25 cellular contexts compared by ENCODE assay signal in genomic region chr5:137492321-137492720, GRCh38. TPM values are rescaled to one million over a fixed set of nuclear protein-coding genes. Genes with fewer than 3 reads are reported as not detected.
DNase-seq lines count a peak whose midpoint lies in the region; ATAC-seq and TF ChIP-seq lines count a peak whose summit lies in the region.
"Had no signal": no experiment of that assay in that cellular context is flagged by ENCODE, and none has a peak within 500 bp of the region (broad histone marks: within the 10 kb centered on the region; RNA-seq: fewer than 3 reads in every experiment).

No MANE protein-coding gene starts in this region.

- H3K4me1 Mint-ChIP-seq in HFFc6 (ENCODE audit: low read depth) (peaks cover 78% of the 10 kb centered on the region), neural progenitor cell (peaks cover 8% of the 10 kb centered on the region)
- H3K4me1 Mint-ChIP-seq: activated naive CD8-positive, alpha-beta T cell treated with anti-CD3 and anti-CD28 coated beads, Interleukin-2, amount 10 ng/mL, durations not matched to agents 7 days and 5 days; stimulated activated memory B cell treated with anti-CD40 and anti-IgM and Interleukin-4, amounts not matched to agents 10 μg/mL and 1 μg/mL and 100 μg/mL, for 72 hours; WTC11 had no signal

- no peak for ATAC-seq in HG02759 (IDR thresholded peaks at IDR 0.05; ENCODE audit: unreplicated experiment)
- ATAC-seq: gastroesophageal sphincter; stimulated activated memory B cell treated with anti-CD40 and anti-IgM and Interleukin-4, amounts not matched to agents 10 μg/mL and 1 μg/mL and 100 μg/mL, for 72 hours; WTC11 had no signal

- H3K36me3 ChIP-seq in ACC112 (ENCODE audit: insufficient read depth, low read length), result no peaks in the 10 kb centered on the region
- no peaks in the 10 kb centered on the region for H3K36me3 ChIP-seq in brain microvascular endothelial cell (replicated peaks)
- no peaks in the 10 kb centered on the region for H3K36me3 ChIP-seq in neural progenitor cell
- H3K36me3 ChIP-seq: BLaER1 treated with 17β-estradiol and CSF1 and Interleukin-3, amounts not matched to agents 10 nM and 100 nM; gastroesophageal sphincter had no signal

- TF ChIP-seq CTCF in HFFc6 (IDR thresholded peaks at IDR 0.05), result no peak
- no peak for TF ChIP-seq CTCF in brain microvascular endothelial cell (IDR thresholded peaks at IDR 0.05; ENCODE audit: low read depth, low read length, missing control alignments)
- TF ChIP-seq CTCF in neural progenitor cell (IDR thresholded peaks at IDR 0.05), result no peak

- H4K20me1 ChIP-seq in neural progenitor cell (ENCODE audit: low read depth), result no peaks in the 10 kb centered on the region
- H4K20me1 ChIP-seq: BLaER1 treated with 17β-estradiol and CSF1 and Interleukin-3, amounts not matched to agents 10 nM and 100 nM had no signal

- H3K9me3 Mint-ChIP-seq in HFFc6 (no peaks in the 10 kb centered on the region), neural progenitor cell (no peaks in the 10 kb centered on the region)
- H3K9me3 Mint-ChIP-seq: activated naive CD8-positive, alpha-beta T cell treated with anti-CD3 and anti-CD28 coated beads, Interleukin-2, amount 10 ng/mL, durations not matched to agents 7 days and 5 days; stimulated activated memory B cell treated with anti-CD40 and anti-IgM and Interleukin-4, amounts not matched to agents 10 μg/mL and 1 μg/mL and 100 μg/mL, for 72 hours; WTC11 had no signal

- no peak overlapping the region for H3K4me2 ChIP-seq in neural progenitor cell
- H3K4me2 ChIP-seq: BLaER1 treated with 17β-estradiol and CSF1 and Interleukin-3, amounts not matched to agents 10 nM and 100 nM; smooth muscle cell had no signal

- no peak overlapping the region for H3K4me3 ChIP-seq in ACC112 (ENCODE audit: low read depth, low read length)
- H3K4me3 ChIP-seq in brain microvascular endothelial cell (ENCODE audit: low read depth, low read length), result no peak overlapping the region
- no peak overlapping the region for H3K4me3 ChIP-seq in neural progenitor cell
- H3K4me3 ChIP-seq: BLaER1 treated with 17β-estradiol and CSF1 and Interleukin-3, amounts not matched to agents 10 nM and 100 nM; gastroesophageal sphincter; smooth muscle cell; testis had no signal

- H3K27ac Mint-ChIP-seq in HFFc6 (peak overlapping the region; percentile 84), neural progenitor cell (no peak overlapping the region)
- H3K27ac Mint-ChIP-seq: activated naive CD8-positive, alpha-beta T cell treated with anti-CD3 and anti-CD28 coated beads, Interleukin-2, amount 10 ng/mL, durations not matched to agents 7 days and 5 days; stimulated activated memory B cell treated with anti-CD40 and anti-IgM and Interleukin-4, amounts not matched to agents 10 μg/mL and 1 μg/mL and 100 μg/mL, for 72 hours; WTC11 had no signal

- in situ Hi-C loops in brain microvascular endothelial cell (cut with HindIII; ENCODE audit: low pct_ligation_motif_present, low sequenced_read_pairs), result loop anchor here (10.0 kb wide), 1 partner anchor 148 kb away; no protein-coding TSS in a partner anchor

- no peaks in the 10 kb centered on the region for H3K9me3 ChIP-seq in neural progenitor cell (ENCODE audit: low read depth)
- H3K9me3 ChIP-seq: BLaER1 treated with 17β-estradiol and CSF1 and Interleukin-3, amounts not matched to agents 10 nM and 100 nM; Caco-2; gastroesophageal sphincter; testis had no signal

- no peak overlapping the region for H2AFZ ChIP-seq in ACC112 (ENCODE audit: low read length, unreplicated experiment)
- no peak overlapping the region for H2AFZ ChIP-seq in neural progenitor cell (replicated peaks)

- H3K4me3 Mint-ChIP-seq in HFFc6 (no peak overlapping the region), neural progenitor cell (no peak overlapping the region)
- H3K4me3 Mint-ChIP-seq: activated naive CD8-positive, alpha-beta T cell treated with anti-CD3 and anti-CD28 coated beads, Interleukin-2, amount 10 ng/mL, durations not matched to agents 7 days and 5 days; stimulated activated memory B cell treated with anti-CD40 and anti-IgM and Interleukin-4, amounts not matched to agents 10 μg/mL and 1 μg/mL and 100 μg/mL, for 72 hours; WTC11 had no signal

- DNase-seq in HFFc6 (peak; percentile 58), brain microvascular endothelial cell (peak; percentile 60), hepatic stellate cell (ENCODE audit: low spot score) (peak; percentile 57), GDM1 (lab: John Stamatoyannopoulos, UW) (no peak), iPS-NIHi7 (ENCODE audit: extremely low spot score) (no peak), neural progenitor cell (ENCODE audit: low spot score) (no peak)
- DNase-seq: 8988T; activated CD4-positive, alpha-beta T cell treated with anti-CD3 and anti-CD28 coated beads, Interleukin-2, amount 50 U/mL, for 4 hours; activated CD8-positive, alpha-beta memory T cell treated with anti-CD3 and anti-CD28 coated beads, Interleukin-2, amount 50 U/mL, for 4 hours; activated naive CD8-positive, alpha-beta T cell treated with anti-CD3 and anti-CD28 coated beads, Interleukin-2, amount 10 ng/mL, durations not matched to agents 7 days and 5 days; Caco-2; DND-41; NCI-H1092; NCI-H187 treated with DMSO at 0.1 percent for 48 hours; NCI-H2227 treated with DMSO at 0.1 percent for 48 hours; NCI-H774; T1000; testis had no signal

- H3K27ac ChIP-seq in ACC112 (ENCODE audit: low read depth, low read length) (peak overlapping the region; percentile 51), brain microvascular endothelial cell (peak overlapping the region; percentile 18), neural progenitor cell (no peak overlapping the region)
- H3K27ac ChIP-seq: BLaER1 treated with 17β-estradiol and CSF1 and Interleukin-3, amounts not matched to agents 10 nM and 100 nM; gastroesophageal sphincter; testis had no signal

- peaks cover 44% of the 10 kb centered on the region for H3K4me1 ChIP-seq in ACC112 (ENCODE audit: control insufficient read depth, insufficient read depth, low read length, unreplicated experiment)
- H3K4me1 ChIP-seq in neural progenitor cell, result peaks cover 10% of the 10 kb centered on the region
- H3K4me1 ChIP-seq: BLaER1 treated with 17β-estradiol and CSF1 and Interleukin-3, amounts not matched to agents 10 nM and 100 nM; Caco-2; gastroesophageal sphincter; testis had no signal

- H3K9ac ChIP-seq in neural progenitor cell, result no peak overlapping the region
- H3K9ac ChIP-seq: BLaER1 treated with 17β-estradiol and CSF1 and Interleukin-3, amounts not matched to agents 10 nM and 100 nM had no signal

- no peaks in the 10 kb centered on the region; the same call in 1 of the 2 replicates for H3K36me3 Mint-ChIP-seq in HFFc6 (ENCODE audit: low read depth)
- H3K36me3 Mint-ChIP-seq in neural progenitor cell, result no peaks in the 10 kb centered on the region
- H3K36me3 Mint-ChIP-seq: activated naive CD8-positive, alpha-beta T cell treated with anti-CD3 and anti-CD28 coated beads, Interleukin-2, amount 10 ng/mL, durations not matched to agents 7 days and 5 days; stimulated activated memory B cell treated with anti-CD40 and anti-IgM and Interleukin-4, amounts not matched to agents 10 μg/mL and 1 μg/mL and 100 μg/mL, for 72 hours; WTC11 had no signal

- peaks cover 27% of the 10 kb centered on the region for H3K79me2 ChIP-seq in ACC112 (ENCODE audit: control insufficient read depth, insufficient read depth, low read length, unreplicated experiment)
- H3K79me2 ChIP-seq in neural progenitor cell (ENCODE audit: low read depth), result no peaks in the 10 kb centered on the region

- H3K27me3 Mint-ChIP-seq in HFFc6 (ENCODE audit: insufficient read depth), result no peaks in the 10 kb centered on the region
- H3K27me3 Mint-ChIP-seq in neural progenitor cell (ENCODE audit: insufficient read depth, low read depth), result peaks cover 2% of the 10 kb centered on the region

- H3F3A ChIP-seq in neural progenitor cell (ENCODE audit: low read depth), result no peaks in the 10 kb centered on the region

- H3K27me3 ChIP-seq in ACC112 (ENCODE audit: insufficient read depth, low read length) (no peaks in the 10 kb centered on the region), brain microvascular endothelial cell (replicated peaks) (no peaks in the 10 kb centered on the region), neural progenitor cell (peaks cover 26% of the 10 kb centered on the region)
- H3K27me3 ChIP-seq: BLaER1 treated with 17β-estradiol and CSF1 and Interleukin-3, amounts not matched to agents 10 nM and 100 nM; testis had no signal

RNA-seq across cellular contexts. Expression of gene SPOCK1, which starts 6.8 kb away (rescaled TPM):
- 100 to 1,000 TPM; 111 to 170 (median 125) TPM for total RNA-seq in HFFc6 (2021; fragmentation: NEBNext Ultra II Directional; extraction: Animal tissue kit (Norgen Biotek cat#: 25700))
- total RNA-seq in neural progenitor cell (ENCODE audit: low replicate concordance), result 6.3 and 6.9 TPM in 2 replicates
- total RNA-seq: activated naive CD8-positive, alpha-beta T cell treated with anti-CD3 and anti-CD28 coated beads, Interleukin-2, amount 10 ng/mL, durations not matched to agents 7 days and 5 days; Caco-2 had no signal

Comparison
In these comparisons a context has a peak if more than half of its experiments do, and no peak if none do; other contexts are left out.
1. DNase-seq: peak in HFFc6 (single experiment), brain microvascular endothelial cell (single experiment) and hepatic stellate cell (single experiment); none in GDM1 (single experiment), iPS-NIHi7 (single experiment) and neural progenitor cell (single experiment).
2. RNA of gene SPOCK1, which starts 6.8 kb away (total RNA-seq): 111 to 170 TPM in HFFc6; 6.3 to 6.9 TPM in neural progenitor cell; every median in the first group is over 10 times any median in the second.